8 cellular contexts compared by ENCODE assay signal in the genomic region with DNA sequence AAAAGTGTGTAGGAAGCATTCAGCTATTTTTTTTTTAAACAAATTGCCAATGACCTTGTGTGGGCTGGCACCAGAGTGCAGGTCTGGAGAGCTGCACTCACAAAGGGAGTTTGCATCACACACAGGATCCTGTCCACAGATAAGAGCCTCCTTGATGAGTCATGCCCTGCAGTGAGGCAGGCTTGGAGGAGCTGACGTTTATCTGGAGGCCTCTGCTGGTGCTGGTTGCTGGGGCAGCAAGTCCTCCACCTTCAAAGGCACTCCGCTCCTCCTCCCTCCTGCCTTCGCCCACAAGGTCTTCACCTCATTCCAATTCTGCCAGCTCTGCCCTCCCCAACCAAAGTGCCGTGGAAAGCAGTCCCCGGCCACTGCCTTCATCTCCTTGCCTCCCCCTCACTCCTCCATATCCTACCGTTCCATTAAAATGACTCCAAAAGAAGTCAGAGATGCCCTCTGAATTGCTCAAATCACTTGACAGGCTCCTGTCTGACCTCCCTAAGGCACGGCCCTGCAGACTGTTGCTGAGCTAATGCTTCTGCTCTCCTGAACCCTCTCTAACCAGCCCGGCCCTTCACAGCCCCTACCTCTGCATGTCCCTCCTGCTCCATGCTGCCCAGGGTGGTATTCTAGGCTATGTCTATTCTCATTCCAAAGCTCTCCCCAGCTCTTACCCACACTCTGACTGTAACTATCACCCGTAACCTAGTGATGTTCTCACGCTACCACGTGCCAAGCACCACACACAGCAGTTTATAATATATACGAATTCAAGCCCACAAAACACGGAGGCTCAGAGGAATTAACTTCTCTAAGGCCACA. TPM values are rescaled to one million over a fixed set of nuclear protein-coding genes. Genes with fewer than 3 reads are reported as not detected.
A peak's percentile ranks its signal among the peaks of the same experiment; 100 is the strongest.
DNase-seq lines count a peak whose midpoint lies in the region; ATAC-seq and TF ChIP-seq lines count a peak whose summit lies in the region.

No MANE protein-coding gene starts in this region.

- H3K9me3 ChIP-seq in SJSA1 (replicated peaks) (no peaks in the 10 kb centered on the region), adrenal gland (replicated peaks in 1 of 3) (no peaks in the 10 kb centered on the region), spleen (no peaks in the 10 kb centered on the region)

- intact Hi-C loops in adrenal gland (cut with DNase I) (no loop called here), spleen (cut with DNase I; ENCODE audit: low total_unique reads) (no loop called here)

- peak overlapping the region; percentile 82 for H3K27ac ChIP-seq in SJSA1
- H3K27ac ChIP-seq in adrenal gland = peak overlapping the region; percentile 86 to 99 (median 94)
- H3K27ac ChIP-seq in spleen = peak overlapping the region in 3 of 8 donors; percentile 30 to 38 (median 32)

- H3K27me3 ChIP-seq in SJSA1 (replicated peaks) (no peaks in the 10 kb centered on the region), adrenal gland (no peaks in the 10 kb centered on the region), spleen (replicated peaks in 1 of 7) (peaks cover 0 to 3% (median 0%) of the 10 kb centered on the region in 7 donors)

- H3K4me1 ChIP-seq in SJSA1 (replicated peaks) (peaks cover 33% of the 10 kb centered on the region), adrenal gland (replicated peaks in 1 of 2) (peaks cover 18 to 48% of the 10 kb centered on the region in 2 donors), spleen (no peaks in the 10 kb centered on the region)

- no peak for ATAC-seq in GM18505 (IDR thresholded peaks at IDR 0.05; ENCODE audit: unreplicated experiment)

- WGBS in adrenal gland, 4 donors = 36 to 48% (median 38%) methylated on average over 13 of the region's 13 CpGs
- WGBS in spleen, 5 donors = 59 to 74% (median 69%) methylated on average over 13 of the region's 13 CpGs

- TF ChIP-seq CTCF in adrenal gland (IDR thresholded peaks at IDR 0.05) (no peak), spleen (IDR thresholded peaks at IDR 0.05 in 8 of 11, conservative IDR thresholded peaks at IDR 0.05 in 3 of 11) (no peak)

- H3K36me3 ChIP-seq in SJSA1 (no peaks in the 10 kb centered on the region), adrenal gland (replicated peaks in 1 of 2) (peaks cover 0 to 30% of the 10 kb centered on the region in 2 donors), spleen (no peaks in the 10 kb centered on the region)

- peak in 1 of 2 donors; percentile 85 for TF ChIP-seq POLR2A in adrenal gland (IDR thresholded peaks at IDR 0.05)
- TF ChIP-seq POLR2A in GM18505 (IDR thresholded peaks at IDR 0.05; ENCODE audit: borderline replicate concordance, extremely low read depth, insufficient read depth, insufficient read length) = no peak
- no peak for TF ChIP-seq POLR2A in spleen (IDR thresholded peaks at IDR 0.05)

- H3K4me3 ChIP-seq in SJSA1 (no peak overlapping the region), adrenal gland (no peak overlapping the region), spleen (no peak overlapping the region)

- DNase-seq in activated naive CD4-positive, alpha-beta T cell treated with Interleukin-2 at 50 U/mL for 16 hours = peak; percentile 48
- no peak for DNase-seq in activated naive CD4-positive, alpha-beta T cell (lab: John Stamatoyannopoulos, UW)
- DNase-seq in SJSA1 (ENCODE audit: low read depth in 1 of 2, low spot score in 2 of 2) = peak; percentile 86 to 89
- DNase-seq in adrenal gland = peak; percentile 91 to 98 (median 97)
- peak; percentile 99 for DNase-seq in kidney glomerular epithelial cell (lab: John Stamatoyannopoulos, UW)
- DNase-seq in stimulated activated CD8-positive, alpha-beta memory T cell treated with anti-CD3 and anti-CD28 coated beads, Interleukin-15, amount 100 ng/mL, for 1 hour (ENCODE audit: low read depth) = peak; percentile 34
- no peak for DNase-seq in spleen

RNA-seq across cellular contexts. Expression of a gene that starts 30.9 kb away (rescaled TPM):
- 0.81 TPM in 1 of 2 replicates, not detected in the other for total RNA-seq in SJSA1 (2014; rRNA removed; shearing (Covaris generic))
- total RNA-seq in adrenal gland = 100 to 1,000 TPM in 1 of 8 donors, 10 to 100 TPM in 7; 30.5 to 110 (median 61.9) TPM
- polyA plus RNA-seq in adrenal gland = 10 to 100 TPM in 1 of 3 donors, 1 to 10 TPM in 2; 8.1 to 32.5 (median 8.4) TPM
- 1 to 10 TPM; 1.1 to 4.9 (median 2.3) TPM for total RNA-seq in spleen
- polyA plus RNA-seq in spleen = under 1 TPM; 0.11 to 0.26 (median 0.17) TPM

Comparison
In these comparisons a context has a peak if more than half of its experiments do, and no peak if none do; other contexts are left out.
1. DNase-seq: peak in activated naive CD4-positive, alpha-beta T cell treated with Interleukin-2 at 50 U/mL for 16 hours (single experiment), SJSA1 (2 of 2), adrenal gland (7 of 7), kidney glomerular epithelial cell (single experiment) and stimulated activated CD8-positive, alpha-beta memory T cell treated with anti-CD3 and anti-CD28 coated beads, Interleukin-15, amount 100 ng/mL, for 1 hour (single experiment); none in activated naive CD4-positive, alpha-beta T cell (0 of 4) and spleen (single experiment).
2. RNA of a gene that starts 30.9 kb away (total RNA-seq): 30.5 to 110 TPM in adrenal gland; 1.1 to 4.9 TPM in spleen and 0.81 TPM in SJSA1; every median in the first group is over 4 times any median in the second.